In the genomic region with DNA sequence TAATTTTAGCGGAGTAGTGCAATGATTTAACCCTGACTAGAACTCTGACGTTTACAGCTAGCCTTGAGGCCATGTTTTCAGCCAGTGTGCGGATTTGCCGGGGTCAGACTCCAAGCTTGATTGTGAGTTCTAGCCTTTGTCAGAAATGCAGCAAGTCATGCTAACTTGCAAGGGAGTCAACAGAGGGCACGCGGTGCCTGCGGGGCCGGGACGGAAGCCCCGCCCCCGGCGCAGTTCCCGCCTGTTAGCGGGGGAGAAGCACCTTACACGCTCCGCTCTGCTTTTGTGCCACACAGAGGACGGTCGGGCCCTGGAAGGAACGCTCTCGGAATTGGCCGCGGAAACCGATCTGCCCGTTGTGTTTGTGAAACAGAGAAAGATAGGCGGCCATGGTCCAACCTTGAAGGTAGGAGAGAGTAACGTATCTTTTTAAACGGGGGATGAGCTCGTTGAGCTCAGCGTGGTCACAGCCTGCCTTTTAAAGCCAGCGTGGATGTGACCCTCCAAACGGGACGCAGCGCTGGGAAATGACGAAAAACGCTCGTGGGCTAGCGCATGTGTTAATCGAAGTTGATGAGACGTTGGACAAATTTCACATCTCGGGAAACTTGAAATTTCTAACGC, we compare ENCODE assay signal across 1 cellular context.
TF ChIP-seq lines count a peak whose summit lies in the region.

No MANE protein-coding gene starts in this region.

TF ChIP-seq in K562, 482 proteins besides CTCF, POLR2A, EP300 and RAD21 (continued from another document and continues in another):
- TF ChIP-seq, protein P1, sequence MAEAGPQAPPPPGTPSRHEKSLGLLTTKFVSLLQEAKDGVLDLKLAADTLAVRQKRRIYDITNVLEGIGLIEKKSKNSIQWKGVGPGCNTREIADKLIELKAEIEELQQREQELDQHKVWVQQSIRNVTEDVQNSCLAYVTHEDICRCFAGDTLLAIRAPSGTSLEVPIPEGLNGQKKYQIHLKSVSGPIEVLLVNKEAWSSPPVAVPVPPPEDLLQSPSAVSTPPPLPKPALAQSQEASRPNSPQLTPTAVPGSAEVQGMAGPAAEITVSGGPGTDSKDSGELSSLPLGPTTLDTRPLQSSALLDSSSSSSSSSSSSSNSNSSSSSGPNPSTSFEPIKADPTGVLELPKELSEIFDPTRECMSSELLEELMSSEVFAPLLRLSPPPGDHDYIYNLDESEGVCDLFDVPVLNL (CRISPR knock-in tag; IDR thresholded peaks at IDR 0.05; ENCODE audit: low read depth) = 0 out of 2 replicates have a peak, but pooled peaks have one; percentile 9
- TF ChIP-seq, protein P2, sequence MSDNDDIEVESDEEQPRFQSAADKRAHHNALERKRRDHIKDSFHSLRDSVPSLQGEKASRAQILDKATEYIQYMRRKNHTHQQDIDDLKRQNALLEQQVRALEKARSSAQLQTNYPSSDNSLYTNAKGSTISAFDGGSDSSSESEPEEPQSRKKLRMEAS (CRISPR knock-in tag; IDR thresholded peaks at IDR 0.05) = peak; percentile 98
- TF ChIP-seq, protein P3, sequence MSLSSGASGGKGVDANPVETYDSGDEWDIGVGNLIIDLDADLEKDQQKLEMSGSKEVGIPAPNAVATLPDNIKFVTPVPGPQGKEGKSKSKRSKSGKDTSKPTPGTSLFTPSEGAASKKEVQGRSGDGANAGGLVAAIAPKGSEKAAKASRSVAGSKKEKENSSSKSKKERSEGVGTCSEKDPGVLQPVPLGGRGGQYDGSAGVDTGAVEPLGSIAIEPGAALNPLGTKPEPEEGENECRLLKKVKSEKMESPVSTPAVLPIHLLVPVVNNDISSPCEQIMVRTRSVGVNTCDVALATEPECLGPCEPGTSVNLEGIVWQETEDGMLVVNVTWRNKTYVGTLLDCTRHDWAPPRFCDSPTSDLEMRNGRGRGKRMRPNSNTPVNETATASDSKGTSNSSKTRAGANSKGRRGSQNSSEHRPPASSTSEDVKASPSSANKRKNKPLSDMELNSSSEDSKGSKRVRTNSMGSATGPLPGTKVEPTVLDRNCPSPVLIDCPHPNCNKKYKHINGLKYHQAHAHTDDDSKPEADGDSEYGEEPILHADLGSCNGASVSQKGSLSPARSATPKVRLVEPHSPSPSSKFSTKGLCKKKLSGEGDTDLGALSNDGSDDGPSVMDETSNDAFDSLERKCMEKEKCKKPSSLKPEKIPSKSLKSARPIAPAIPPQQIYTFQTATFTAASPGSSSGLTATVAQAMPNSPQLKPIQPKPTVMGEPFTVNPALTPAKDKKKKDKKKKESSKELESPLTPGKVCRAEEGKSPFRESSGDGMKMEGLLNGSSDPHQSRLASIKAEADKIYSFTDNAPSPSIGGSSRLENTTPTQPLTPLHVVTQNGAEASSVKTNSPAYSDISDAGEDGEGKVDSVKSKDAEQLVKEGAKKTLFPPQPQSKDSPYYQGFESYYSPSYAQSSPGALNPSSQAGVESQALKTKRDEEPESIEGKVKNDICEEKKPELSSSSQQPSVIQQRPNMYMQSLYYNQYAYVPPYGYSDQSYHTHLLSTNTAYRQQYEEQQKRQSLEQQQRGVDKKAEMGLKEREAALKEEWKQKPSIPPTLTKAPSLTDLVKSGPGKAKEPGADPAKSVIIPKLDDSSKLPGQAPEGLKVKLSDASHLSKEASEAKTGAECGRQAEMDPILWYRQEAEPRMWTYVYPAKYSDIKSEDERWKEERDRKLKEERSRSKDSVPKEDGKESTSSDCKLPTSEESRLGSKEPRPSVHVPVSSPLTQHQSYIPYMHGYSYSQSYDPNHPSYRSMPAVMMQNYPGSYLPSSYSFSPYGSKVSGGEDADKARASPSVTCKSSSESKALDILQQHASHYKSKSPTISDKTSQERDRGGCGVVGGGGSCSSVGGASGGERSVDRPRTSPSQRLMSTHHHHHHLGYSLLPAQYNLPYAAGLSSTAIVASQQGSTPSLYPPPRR (CRISPR knock-in tag; IDR thresholded peaks at IDR 0.05; ENCODE audit: borderline replicate concordance) = no peak
- TF ChIP-seq GABPB1 (CRISPR knock-in tag; IDR thresholded peaks at IDR 0.05) (peak; percentile 76; the same call in 1 of the 2 replicates), SRF (CRISPR knock-in tag; IDR thresholded peaks at IDR 0.05) (0 out of 4 replicates have a peak, but pooled peaks of 1 of the 2 experiments have one; percentile 12), SAFB (IDR thresholded peaks at IDR 0.05; ENCODE audit: borderline replicate concordance, low read depth, low read length) (peak; percentile 16; the same call in 1 of the 2 replicates), MYBL2 (IDR thresholded peaks at IDR 0.05; ENCODE audit: low read depth) (no peak), MYBL2 (CRISPR knock-in tag; IDR thresholded peaks at IDR 0.05; ENCODE audit: borderline replicate concordance) (no peak), KAT7 (CRISPR knock-in tag; IDR thresholded peaks at IDR 0.05; ENCODE audit: borderline replicate concordance) (peak; percentile 49; the same call in 1 of the 2 replicates), RCOR1 (IDR thresholded peaks at IDR 0.05; ENCODE audit: borderline replicate concordance in 1 of 2, low read depth in 2 of 2, low read length in 2 of 2) (0 out of 4 replicates have a peak, but pooled peaks of 1 of the 2 experiments have one; percentile 47), RBM39 (optimal IDR thresholded peaks at IDR 0.05; ENCODE audit: low read depth, low read length) (no peak), MAFF (IDR thresholded peaks at IDR 0.05; ENCODE audit: low read length) (peak; percentile 62), RB1 (IDR thresholded peaks at IDR 0.05; ENCODE audit: low read depth) (peak; percentile 94; the same call in 1 of the 2 replicates), RBBP5 (IDR thresholded peaks at IDR 0.05; ENCODE audit: borderline replicate concordance, insufficient read depth, low read length, poor library complexity, severe bottlenecking) (peak; percentile 63), PHF8 (IDR thresholded peaks at IDR 0.05; ENCODE audit: borderline replicate concordance, low read length) (peak; percentile 71; the same call in 1 of the 2 replicates), PHF20 (IDR thresholded peaks at IDR 0.05; ENCODE audit: partially characterized antibody) (no peak), BRD9 (IDR thresholded peaks at IDR 0.05; ENCODE audit: low read depth, partially characterized antibody) (no peak), FOXP1 (CRISPR knock-in tag; IDR thresholded peaks at IDR 0.05) (peak; percentile 96), TAF9B (IDR thresholded peaks at IDR 0.05; ENCODE audit: partially characterized antibody) (peak; percentile 58), MXI1 (IDR thresholded peaks at IDR 0.05; ENCODE audit: low read depth, low read length) (peak; percentile 73), NRF1 (conservative IDR thresholded peaks at IDR 0.05 in 1 of 2, IDR thresholded peaks at IDR 0.05 in 1 of 2) (peak; percentile 77 to 82), SRSF9 (IDR thresholded peaks at IDR 0.05; ENCODE audit: borderline replicate concordance, low read depth, low read length) (no peak), TGIF2 (CRISPR knock-in tag; IDR thresholded peaks at IDR 0.05) (peak; percentile 37; the same call in 1 of the 2 replicates), HDAC8 (tag; IDR thresholded peaks at IDR 0.05) (no peak), HDAC2 (IDR thresholded peaks at IDR 0.05) (peak; percentile 57; the same call in 1 of the 2 replicates), EP400 (IDR thresholded peaks at IDR 0.05) (peak; percentile 90), GABPA (tag; conservative IDR thresholded peaks at IDR 0.05; ENCODE audit: low read depth) (peak; percentile 67), RBM15 (IDR thresholded peaks at IDR 0.05; ENCODE audit: insufficient read depth, low read length) (no peak), SP1 (CRISPR knock-in tag; IDR thresholded peaks at IDR 0.05) (peak; percentile 78), TCF3 (CRISPR knock-in tag; IDR thresholded peaks at IDR 0.05) (0 out of 2 replicates have a peak, but pooled peaks have one; percentile 5), NR2C1 (IDR thresholded peaks at IDR 0.05) (peak; percentile 49; the same call in 1 of the 2 replicates), NR2C1 (tag; IDR thresholded peaks at IDR 0.05) (peak; percentile 65; the same call in 1 of the 2 replicates), SETDB1 (IDR thresholded peaks at IDR 0.05; ENCODE audit: low read length) (no peak), ZNF41 (CRISPR knock-in tag; conservative IDR thresholded peaks at IDR 0.05) (no peak), KLF13 (tag; IDR thresholded peaks at IDR 0.05; ENCODE audit: borderline replicate concordance, low read depth) (peak; percentile 85), BMI1 (IDR thresholded peaks at IDR 0.05; ENCODE audit: low read length) (no peak)
- TF ChIP-seq, protein P4, sequence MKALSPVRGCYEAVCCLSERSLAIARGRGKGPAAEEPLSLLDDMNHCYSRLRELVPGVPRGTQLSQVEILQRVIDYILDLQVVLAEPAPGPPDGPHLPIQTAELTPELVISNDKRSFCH (CRISPR knock-in tag; IDR thresholded peaks at IDR 0.05) = no peak
- TF ChIP-seq, protein P4 (tag; IDR thresholded peaks at IDR 0.05) = 0 out of 2 replicates have a peak, but pooled peaks have one; percentile 40
- TF ChIP-seq, protein P5, sequence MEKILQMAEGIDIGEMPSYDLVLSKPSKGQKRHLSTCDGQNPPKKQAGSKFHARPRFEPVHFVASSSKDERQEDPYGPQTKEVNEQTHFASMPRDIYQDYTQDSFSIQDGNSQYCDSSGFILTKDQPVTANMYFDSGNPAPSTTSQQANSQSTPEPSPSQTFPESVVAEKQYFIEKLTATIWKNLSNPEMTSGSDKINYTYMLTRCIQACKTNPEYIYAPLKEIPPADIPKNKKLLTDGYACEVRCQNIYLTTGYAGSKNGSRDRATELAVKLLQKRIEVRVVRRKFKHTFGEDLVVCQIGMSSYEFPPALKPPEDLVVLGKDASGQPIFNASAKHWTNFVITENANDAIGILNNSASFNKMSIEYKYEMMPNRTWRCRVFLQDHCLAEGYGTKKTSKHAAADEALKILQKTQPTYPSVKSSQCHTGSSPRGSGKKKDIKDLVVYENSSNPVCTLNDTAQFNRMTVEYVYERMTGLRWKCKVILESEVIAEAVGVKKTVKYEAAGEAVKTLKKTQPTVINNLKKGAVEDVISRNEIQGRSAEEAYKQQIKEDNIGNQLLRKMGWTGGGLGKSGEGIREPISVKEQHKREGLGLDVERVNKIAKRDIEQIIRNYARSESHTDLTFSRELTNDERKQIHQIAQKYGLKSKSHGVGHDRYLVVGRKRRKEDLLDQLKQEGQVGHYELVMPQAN (IDR thresholded peaks at IDR 0.05; ENCODE audit: borderline replicate concordance) = peak; percentile 85; the same call in 1 of the 2 replicates
- TF ChIP-seq, protein P6, sequence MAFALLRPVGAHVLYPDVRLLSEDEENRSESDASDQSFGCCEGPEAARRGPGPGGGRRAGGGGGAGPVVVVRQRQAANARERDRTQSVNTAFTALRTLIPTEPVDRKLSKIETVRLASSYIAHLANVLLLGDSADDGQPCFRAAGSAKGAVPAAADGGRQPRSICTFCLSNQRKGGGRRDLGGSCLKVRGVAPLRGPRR (CRISPR knock-in tag; IDR thresholded peaks at IDR 0.05) = no peak
- TF ChIP-seq, protein P7, sequence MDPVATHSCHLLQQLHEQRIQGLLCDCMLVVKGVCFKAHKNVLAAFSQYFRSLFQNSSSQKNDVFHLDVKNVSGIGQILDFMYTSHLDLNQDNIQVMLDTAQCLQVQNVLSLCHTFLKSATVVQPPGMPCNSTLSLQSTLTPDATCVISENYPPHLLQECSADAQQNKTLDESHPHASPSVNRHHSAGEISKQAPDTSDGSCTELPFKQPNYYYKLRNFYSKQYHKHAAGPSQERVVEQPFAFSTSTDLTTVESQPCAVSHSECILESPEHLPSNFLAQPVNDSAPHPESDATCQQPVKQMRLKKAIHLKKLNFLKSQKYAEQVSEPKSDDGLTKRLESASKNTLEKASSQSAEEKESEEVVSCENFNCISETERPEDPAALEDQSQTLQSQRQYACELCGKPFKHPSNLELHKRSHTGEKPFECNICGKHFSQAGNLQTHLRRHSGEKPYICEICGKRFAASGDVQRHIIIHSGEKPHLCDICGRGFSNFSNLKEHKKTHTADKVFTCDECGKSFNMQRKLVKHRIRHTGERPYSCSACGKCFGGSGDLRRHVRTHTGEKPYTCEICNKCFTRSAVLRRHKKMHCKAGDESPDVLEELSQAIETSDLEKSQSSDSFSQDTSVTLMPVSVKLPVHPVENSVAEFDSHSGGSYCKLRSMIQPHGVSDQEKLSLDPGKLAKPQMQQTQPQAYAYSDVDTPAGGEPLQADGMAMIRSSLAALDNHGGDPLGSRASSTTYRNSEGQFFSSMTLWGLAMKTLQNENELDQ (CRISPR knock-in tag; IDR thresholded peaks at IDR 0.05; ENCODE audit: borderline replicate concordance) = peak; percentile 88; the same call in 1 of the 2 replicates
- TF ChIP-seq, protein P8, sequence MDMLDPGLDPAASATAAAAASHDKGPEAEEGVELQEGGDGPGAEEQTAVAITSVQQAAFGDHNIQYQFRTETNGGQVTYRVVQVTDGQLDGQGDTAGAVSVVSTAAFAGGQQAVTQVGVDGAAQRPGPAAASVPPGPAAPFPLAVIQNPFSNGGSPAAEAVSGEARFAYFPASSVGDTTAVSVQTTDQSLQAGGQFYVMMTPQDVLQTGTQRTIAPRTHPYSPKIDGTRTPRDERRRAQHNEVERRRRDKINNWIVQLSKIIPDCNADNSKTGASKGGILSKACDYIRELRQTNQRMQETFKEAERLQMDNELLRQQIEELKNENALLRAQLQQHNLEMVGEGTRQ (CRISPR knock-in tag; IDR thresholded peaks at IDR 0.05) = peak; percentile 28; the same call in 1 of the 2 replicates
- TF ChIP-seq, protein P9, sequence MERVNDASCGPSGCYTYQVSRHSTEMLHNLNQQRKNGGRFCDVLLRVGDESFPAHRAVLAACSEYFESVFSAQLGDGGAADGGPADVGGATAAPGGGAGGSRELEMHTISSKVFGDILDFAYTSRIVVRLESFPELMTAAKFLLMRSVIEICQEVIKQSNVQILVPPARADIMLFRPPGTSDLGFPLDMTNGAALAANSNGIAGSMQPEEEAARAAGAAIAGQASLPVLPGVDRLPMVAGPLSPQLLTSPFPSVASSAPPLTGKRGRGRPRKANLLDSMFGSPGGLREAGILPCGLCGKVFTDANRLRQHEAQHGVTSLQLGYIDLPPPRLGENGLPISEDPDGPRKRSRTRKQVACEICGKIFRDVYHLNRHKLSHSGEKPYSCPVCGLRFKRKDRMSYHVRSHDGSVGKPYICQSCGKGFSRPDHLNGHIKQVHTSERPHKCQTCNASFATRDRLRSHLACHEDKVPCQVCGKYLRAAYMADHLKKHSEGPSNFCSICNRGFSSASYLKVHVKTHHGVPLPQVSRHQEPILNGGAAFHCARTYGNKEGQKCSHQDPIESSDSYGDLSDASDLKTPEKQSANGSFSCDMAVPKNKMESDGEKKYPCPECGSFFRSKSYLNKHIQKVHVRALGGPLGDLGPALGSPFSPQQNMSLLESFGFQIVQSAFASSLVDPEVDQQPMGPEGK (CRISPR knock-in tag; IDR thresholded peaks at IDR 0.05; ENCODE audit: borderline replicate concordance) = no peak
- TF ChIP-seq, protein P10, sequence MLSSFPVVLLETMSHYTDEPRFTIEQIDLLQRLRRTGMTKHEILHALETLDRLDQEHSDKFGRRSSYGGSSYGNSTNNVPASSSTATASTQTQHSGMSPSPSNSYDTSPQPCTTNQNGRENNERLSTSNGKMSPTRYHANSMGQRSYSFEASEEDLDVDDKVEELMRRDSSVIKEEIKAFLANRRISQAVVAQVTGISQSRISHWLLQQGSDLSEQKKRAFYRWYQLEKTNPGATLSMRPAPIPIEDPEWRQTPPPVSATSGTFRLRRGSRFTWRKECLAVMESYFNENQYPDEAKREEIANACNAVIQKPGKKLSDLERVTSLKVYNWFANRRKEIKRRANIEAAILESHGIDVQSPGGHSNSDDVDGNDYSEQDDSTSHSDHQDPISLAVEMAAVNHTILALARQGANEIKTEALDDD (IDR thresholded peaks at IDR 0.05) = peak; percentile 49; the same call in 1 of the 2 replicates
